10 cellular contexts compared by ENCODE assay signal in genomic region chr7:94511763-94512162, GRCh38. TPM values are rescaled to one million over a fixed set of nuclear protein-coding genes. Genes with fewer than 3 reads are reported as not detected.
DNase-seq lines count a peak whose midpoint lies in the region; ATAC-seq and TF ChIP-seq lines count a peak whose summit lies in the region.
"Had no signal": no experiment of that assay in that cellular context is flagged by ENCODE, and none has a peak within 500 bp of the region (broad histone marks: within the 10 kb centered on the region; RNA-seq: fewer than 3 reads in every experiment).

No MANE protein-coding gene starts in this region.

- H2AFZ ChIP-seq in hepatocyte = no peak overlapping the region

- H3K27ac ChIP-seq in RWPE2 (ENCODE audit: poor library complexity, severe bottlenecking) (no peak overlapping the region), hepatocyte (peak overlapping the region; percentile 56)

- H3K27me3 Mint-ChIP-seq in activated naive CD4-positive, alpha-beta T cell treated with anti-CD3 and anti-CD28 coated beads, Interleukin-2, amount 50 U/mL, for 24 hours = no peaks in the 10 kb centered on the region
- H3K27me3 Mint-ChIP-seq in type B pancreatic cell = no peaks in the 10 kb centered on the region

- H3K9me3 ChIP-seq in RWPE2 (ENCODE audit: severe bottlenecking) (no peaks in the 10 kb centered on the region), hepatocyte (ENCODE audit: low read depth) (no peaks in the 10 kb centered on the region)

- no peaks in the 10 kb centered on the region for H3K27me3 ChIP-seq in RWPE2 (ENCODE audit: insufficient read depth, poor library complexity, severe bottlenecking)
- no peaks in the 10 kb centered on the region for H3K27me3 ChIP-seq in hepatocyte

- TF ChIP-seq CTCF in RWPE2 (IDR thresholded peaks at IDR 0.05; ENCODE audit: poor library complexity, severe bottlenecking) (no peak), hepatocyte (IDR thresholded peaks at IDR 0.05; ENCODE audit: poor library complexity) (no peak), type B pancreatic cell (conservative IDR thresholded peaks at IDR 0.05) (no peak)

- H3K4me2 ChIP-seq in hepatocyte = peak overlapping the region; percentile 82

- H3K4me1 Mint-ChIP-seq in activated naive CD4-positive, alpha-beta T cell treated with anti-CD3 and anti-CD28 coated beads, Interleukin-2, amount 50 U/mL, for 24 hours = peaks cover 61% of the 10 kb centered on the region
- peaks cover 53% of the 10 kb centered on the region for H3K4me1 Mint-ChIP-seq in type B pancreatic cell (ENCODE audit: unreplicated experiment)

- peak overlapping the region; percentile 85 for H3K4me3 Mint-ChIP-seq in activated naive CD4-positive, alpha-beta T cell treated with anti-CD3 and anti-CD28 coated beads, Interleukin-2, amount 50 U/mL, for 24 hours
- peak overlapping the region; percentile 91 for H3K4me3 Mint-ChIP-seq in type B pancreatic cell

- peaks cover 69% of the 10 kb centered on the region for H3K79me2 ChIP-seq in hepatocyte

- no peaks in the 10 kb centered on the region for H3K9me3 Mint-ChIP-seq in activated naive CD4-positive, alpha-beta T cell treated with anti-CD3 and anti-CD28 coated beads, Interleukin-2, amount 50 U/mL, for 24 hours
- H3K9me3 Mint-ChIP-seq in type B pancreatic cell = no peaks in the 10 kb centered on the region

- H3K4me3 ChIP-seq in RWPE2 (ENCODE audit: severe bottlenecking) (no peak overlapping the region), hepatocyte (no peak overlapping the region)

- H3K9me2 ChIP-seq in hepatocyte (replicated peaks; ENCODE audit: insufficient read depth) = no peaks in the 10 kb centered on the region

- H3K4me1 ChIP-seq in RWPE2 (ENCODE audit: insufficient read depth, poor library complexity, severe bottlenecking) (peaks cover 10% of the 10 kb centered on the region), hepatocyte (ENCODE audit: insufficient read depth) (peaks cover 39% of the 10 kb centered on the region)

- DNase-seq in activated naive CD4-positive, alpha-beta T cell treated with Interleukin-2 at 50 U/mL for 16 hours = no peak
- DNase-seq in RWPE2 (ENCODE audit: low spot score) = no peak
- DNase-seq in hepatocyte (ENCODE audit: low spot score) = no peak
- DNase-seq in type B pancreatic cell (ENCODE audit: extremely low spot score, unreplicated experiment) = no peak
- DNase-seq in NCI-H226 = no peak
- no peak for DNase-seq in NOMO-1 (lab: John Stamatoyannopoulos, UW; ENCODE audit: unreplicated experiment in 2 of 2)
- DNase-seq in HUDEP-2 (lab: John Stamatoyannopoulos, UW; ENCODE audit: unreplicated experiment in 76 of 76) = no peak
- DNase-seq: DMS153, kidney glomerular epithelial cell had no signal

- H3K36me3 ChIP-seq in RWPE2 (ENCODE audit: low read depth) (peaks cover 3% of the 10 kb centered on the region; the same call in 1 of the 2 replicates), hepatocyte (replicated peaks; ENCODE audit: insufficient read depth, low read depth) (no peaks in the 10 kb centered on the region)

- peak; percentile 43 for ATAC-seq in RWPE2 (ENCODE audit: low read depth)

- H3K36me3 Mint-ChIP-seq in activated naive CD4-positive, alpha-beta T cell treated with anti-CD3 and anti-CD28 coated beads, Interleukin-2, amount 50 U/mL, for 24 hours = peaks cover 1% of the 10 kb centered on the region
- H3K36me3 Mint-ChIP-seq in type B pancreatic cell = no peaks in the 10 kb centered on the region

- H3K27ac Mint-ChIP-seq in activated naive CD4-positive, alpha-beta T cell treated with anti-CD3 and anti-CD28 coated beads, Interleukin-2, amount 50 U/mL, for 24 hours = peak overlapping the region; percentile 68
- H3K27ac Mint-ChIP-seq in type B pancreatic cell = peak overlapping the region; percentile 84

- peaks cover 3% of the 10 kb centered on the region for H4K20me1 ChIP-seq in hepatocyte (ENCODE audit: insufficient read depth, poor library complexity, severe bottlenecking)

RNA-seq across cellular contexts. Expression of gene CASD1, which starts 2.2 kb away (rescaled TPM):
- 43.3 and 51.1 TPM in 2 replicates for total RNA-seq in hepatocyte
- 13.7 and 16.8 TPM in 2 replicates for polyA plus RNA-seq in hepatocyte
- total RNA-seq in type B pancreatic cell (ENCODE audit: low replicate concordance) = 13.2 and 30.2 TPM in 2 replicates
